ENCODE assay signal across 8 cellular contexts in the genomic region with DNA sequence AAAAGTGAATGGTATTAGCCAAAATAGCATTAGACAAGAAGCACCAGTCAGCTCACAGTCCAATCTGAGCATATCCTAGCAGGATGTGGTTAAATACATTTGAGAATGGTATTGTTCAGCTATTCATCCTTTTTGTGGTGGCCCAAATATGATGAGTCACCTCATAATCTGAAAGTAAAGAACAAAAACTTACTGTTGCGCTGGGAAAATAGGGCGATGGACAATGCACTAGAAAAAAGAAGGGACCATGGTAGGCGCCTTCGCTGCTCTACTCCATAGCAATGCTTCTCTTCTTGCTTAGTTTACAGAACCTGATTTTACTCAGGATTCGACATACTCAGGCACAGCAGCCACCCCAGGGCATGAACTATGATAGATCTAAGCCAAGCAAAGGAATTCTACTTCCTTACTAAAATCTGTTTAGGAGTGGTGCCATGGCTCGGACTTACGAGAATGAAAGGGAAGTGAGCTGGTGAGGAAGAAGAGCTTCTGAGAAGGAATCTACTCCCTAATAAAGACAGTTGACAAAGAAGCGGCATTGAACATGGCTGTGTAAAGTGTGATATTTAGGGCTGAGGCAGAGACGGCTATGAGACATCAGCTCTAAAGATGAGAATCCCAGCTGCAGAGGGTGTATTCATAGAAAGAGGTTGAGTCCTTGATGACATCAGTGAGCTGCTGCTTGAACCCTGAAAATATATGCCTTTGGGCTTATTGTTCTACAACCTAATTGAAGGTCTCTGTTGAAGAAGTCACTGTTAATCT. TPM values are rescaled to one million over a fixed set of nuclear protein-coding genes. Genes with fewer than 3 reads are reported as not detected.
DNase-seq lines count a peak whose midpoint lies in the region; ATAC-seq and TF ChIP-seq lines count a peak whose summit lies in the region.

No MANE protein-coding gene starts in this region.

- peaks cover 15 to 25% (median 21%) of the 10 kb centered on the region in 10 experiments for H3K4me1 ChIP-seq in BLaER1 treated with 17β-estradiol and CSF1 and Interleukin-3, amounts not matched to agents 10 nM and 100 nM
- peaks cover 9% of the 10 kb centered on the region for H3K4me1 ChIP-seq in hepatocyte (ENCODE audit: insufficient read depth)

- H3K9me2 ChIP-seq in hepatocyte (replicated peaks; ENCODE audit: insufficient read depth) = no peaks in the 10 kb centered on the region

- peaks cover 1 to 80% (median 43%) of the 10 kb centered on the region in 11 experiments; a peak in 16 of 22 replicates for H4K20me1 ChIP-seq in BLaER1 treated with 17β-estradiol and CSF1 and Interleukin-3, amounts not matched to agents 10 nM and 100 nM
- no peaks in the 10 kb centered on the region for H4K20me1 ChIP-seq in hepatocyte (ENCODE audit: insufficient read depth, poor library complexity, severe bottlenecking)

- peaks cover 0 to 13% (median 4%) of the 10 kb centered on the region in 11 experiments; a peak in 8 of 22 replicates for H3K9me3 ChIP-seq in BLaER1 treated with 17β-estradiol and CSF1 and Interleukin-3, amounts not matched to agents 10 nM and 100 nM (replicated peaks in 1 of 11)
- no peaks in the 10 kb centered on the region for H3K9me3 ChIP-seq in hepatocyte (ENCODE audit: low read depth)

- H3K36me3 ChIP-seq in BLaER1 treated with 17β-estradiol and CSF1 and Interleukin-3, amounts not matched to agents 10 nM and 100 nM = peaks cover 5 to 44% (median 27%) of the 10 kb centered on the region in 11 experiments; a peak in 19 of 22 replicates
- no peaks in the 10 kb centered on the region for H3K36me3 ChIP-seq in hepatocyte (replicated peaks; ENCODE audit: insufficient read depth, low read depth)

- H3K27ac ChIP-seq in BLaER1 treated with 17β-estradiol and CSF1 and Interleukin-3, amounts not matched to agents 10 nM and 100 nM = peak overlapping the region in 7 of 11 experiments; percentile 21 to 71 (median 31); a peak in 11 of 22 replicates
- no peak overlapping the region for H3K27ac ChIP-seq in hepatocyte

- peak overlapping the region in 1 of 11 experiments; percentile 28; a peak in 1 of 22 replicates for H3K9ac ChIP-seq in BLaER1 treated with 17β-estradiol and CSF1 and Interleukin-3, amounts not matched to agents 10 nM and 100 nM

- in situ Hi-C loops in astrocyte of the cerebellum (cut with HindIII; ENCODE audit: low sequenced_read_pairs) = no loop called here

- H3K4me3 ChIP-seq in BLaER1 treated with 17β-estradiol and CSF1 and Interleukin-3, amounts not matched to agents 10 nM and 100 nM = peak overlapping the region in 4 of 10 experiments; percentile 13 to 44 (median 24); a peak in 4 of 20 replicates
- no peak overlapping the region for H3K4me3 ChIP-seq in astrocyte of the cerebellum (ENCODE audit: low read depth, low read length)
- no peak overlapping the region for H3K4me3 ChIP-seq in retinal pigment epithelial cell (ENCODE audit: low read length)
- H3K4me3 ChIP-seq in hepatocyte = no peak overlapping the region

- ATAC-seq in GM19463 (IDR thresholded peaks at IDR 0.05; ENCODE audit: unreplicated experiment) = peak; percentile 92
- peak; percentile 86 for ATAC-seq in HG03520 (IDR thresholded peaks at IDR 0.05; ENCODE audit: unreplicated experiment)

- peaks cover 0 to 93% (median 0%) of the 10 kb centered on the region in 11 experiments; a peak in 8 of 22 replicates for H3K27me3 ChIP-seq in BLaER1 treated with 17β-estradiol and CSF1 and Interleukin-3, amounts not matched to agents 10 nM and 100 nM
- H3K27me3 ChIP-seq in hepatocyte = no peaks in the 10 kb centered on the region

- 94% methylated on average over 9 of the region's 9 CpGs for WGBS in hepatocyte (ENCODE audit: low lambda C conversion rate, missing lambda C conversion rate)

- no peak overlapping the region for H2AFZ ChIP-seq in hepatocyte

- peak overlapping the region; percentile 42 to 93 (median 68) for H3K4me2 ChIP-seq in BLaER1 treated with 17β-estradiol and CSF1 and Interleukin-3, amounts not matched to agents 10 nM and 100 nM
- no peak overlapping the region for H3K4me2 ChIP-seq in hepatocyte

- peak; percentile 92 for DNase-seq in astrocyte of the cerebellum (ENCODE audit: low read depth)
- peak; percentile 63 for DNase-seq in retinal pigment epithelial cell (ENCODE audit: low read depth)
- no peak for DNase-seq in SK-N-DZ (ENCODE audit: low spot score)
- DNase-seq in hepatocyte (ENCODE audit: low spot score) = no peak
- no peak for DNase-seq in NCI-H1105 (lab: John Stamatoyannopoulos, UW)

- TF ChIP-seq CTCF in astrocyte of the cerebellum (IDR thresholded peaks at IDR 0.05; ENCODE audit: low read depth, low read length, missing control alignments) (no peak), retinal pigment epithelial cell (conservative IDR thresholded peaks at IDR 0.05; ENCODE audit: low read depth, low read length) (no peak), hepatocyte (IDR thresholded peaks at IDR 0.05; ENCODE audit: poor library complexity) (no peak)

- H3K79me2 ChIP-seq in hepatocyte = peaks cover 79% of the 10 kb centered on the region

RNA-seq across cellular contexts. Expression of gene CILK1, which starts 13.0 kb away (rescaled TPM):
- polyA plus RNA-seq in SK-N-DZ (2014; cell fraction: cytosol; rRNA removed) = 10.2 and 10.8 TPM in 2 replicates
- 5.8 and 7.5 TPM in 2 replicates for polyA plus RNA-seq in SK-N-DZ (2014; cell fraction: nucleus; rRNA removed)
- 30.0 and 30.5 TPM in 2 replicates for total RNA-seq in hepatocyte
- polyA plus RNA-seq in hepatocyte = 6.3 and 7.5 TPM in 2 replicates

RNA-seq across cellular contexts. Expression of gene FBXO9, which starts 16.6 kb away (rescaled TPM):
- 20.4 and 25.7 TPM in 2 replicates for polyA plus RNA-seq in SK-N-DZ (2014; cell fraction: cytosol; rRNA removed)
- polyA plus RNA-seq in SK-N-DZ (2014; cell fraction: nucleus; rRNA removed) = 66.0 and 74.5 TPM in 2 replicates
- 33.3 and 36.6 TPM in 2 replicates for total RNA-seq in hepatocyte
- polyA plus RNA-seq in hepatocyte = 79.8 and 84.0 TPM in 2 replicates

RNA-seq across cellular contexts. Expression of gene GSTA4, which starts 53.5 kb away (rescaled TPM):
- polyA plus RNA-seq in SK-N-DZ (2014; cell fraction: cytosol; rRNA removed) = 101 and 125 TPM in 2 replicates
- 82.9 and 88.0 TPM in 2 replicates for polyA plus RNA-seq in SK-N-DZ (2014; cell fraction: nucleus; rRNA removed)
- total RNA-seq in hepatocyte = 83.8 and 89.2 TPM in 2 replicates
- 79.6 and 88.4 TPM in 2 replicates for polyA plus RNA-seq in hepatocyte

Comparison
In these comparisons a context has a peak if more than half of its experiments do, and no peak if none do; other contexts are left out.
1. DNase-seq: peak in astrocyte of the cerebellum (single experiment) and retinal pigment epithelial cell (single experiment); none in SK-N-DZ (single experiment), hepatocyte (single experiment) and NCI-H1105 (single experiment).